In genomic region chr4:40308528-40309122, GRCh38 we compare ENCODE assay signal across 13 cellular contexts. TPM values are rescaled to one million over a fixed set of nuclear protein-coding genes. Genes with fewer than 3 reads are reported as not detected.
DNase-seq lines count a peak whose midpoint lies in the region; ATAC-seq, FAIRE-seq and TF ChIP-seq lines count a peak whose summit lies in the region.
"Had no signal": no experiment of that assay in that cellular context is flagged by ENCODE, and none has a peak within 500 bp of the region (broad histone marks: within the 10 kb centered on the region; RNA-seq: fewer than 3 reads in every experiment).

No MANE protein-coding gene starts in this region.

- peak overlapping the region; percentile 82 for H3K4me3 Mint-ChIP-seq in T-helper 2 cell treated with Interferon-gamma antibody and Interleukin-4, amounts not matched to agents 5 μg/mL and 100 μg/mL, for 36 hours
- no peak overlapping the region for H3K4me3 Mint-ChIP-seq in glutamatergic neuron (ENCODE audit: unreplicated experiment)

- no peak for ATAC-seq in HG03457 (IDR thresholded peaks at IDR 0.05; ENCODE audit: unreplicated experiment)

- H3K27ac ChIP-seq in colonic mucosa (peak overlapping the region; percentile 30), small intestine (ENCODE audit: low read depth in 1 of 2, low read length in 1 of 2) (peak overlapping the region; percentile 2 to 66)

- peak overlapping the region; percentile 37 for H3K4me3 ChIP-seq in NB4 (ENCODE audit: low read depth, low read length)
- H3K4me3 ChIP-seq in colonic mucosa = no peak overlapping the region
- H3K4me3 ChIP-seq in small intestine (ENCODE audit: low read depth in 1 of 2, low read length in 2 of 2) = no peak overlapping the region

- H3K9me3 Mint-ChIP-seq in T-helper 2 cell treated with Interferon-gamma antibody and Interleukin-4, amounts not matched to agents 5 μg/mL and 100 μg/mL, for 36 hours = peaks cover 7% of the 10 kb centered on the region
- peaks cover 1% of the 10 kb centered on the region for H3K9me3 Mint-ChIP-seq in glutamatergic neuron (ENCODE audit: unreplicated experiment)

- H3K27ac Mint-ChIP-seq in T-helper 2 cell treated with Interferon-gamma antibody and Interleukin-4, amounts not matched to agents 5 μg/mL and 100 μg/mL, for 36 hours = peak overlapping the region; percentile 98
- H3K27ac Mint-ChIP-seq in glutamatergic neuron (ENCODE audit: unreplicated experiment) = no peak overlapping the region

- TF ChIP-seq POLR2A in NB4 (IDR thresholded peaks at IDR 0.05; ENCODE audit: extremely low read depth, insufficient read length) = no peak

- peaks cover 12% of the 10 kb centered on the region for H3K36me3 Mint-ChIP-seq in T-helper 2 cell treated with Interferon-gamma antibody and Interleukin-4, amounts not matched to agents 5 μg/mL and 100 μg/mL, for 36 hours (ENCODE audit: low read depth)
- no peaks in the 10 kb centered on the region for H3K36me3 Mint-ChIP-seq in glutamatergic neuron (ENCODE audit: unreplicated experiment)

- no peak for FAIRE-seq in small intestine (lab: Jason Lieb, UNC)
- FAIRE-seq: HTR-8/SVneo had no signal

- H3K4me1 ChIP-seq in colonic mucosa (no peaks in the 10 kb centered on the region), small intestine (ENCODE audit: control insufficient read depth in 2 of 2, insufficient read depth in 1 of 2, low read depth in 1 of 2, low read length in 1 of 2) (peaks cover 0 to 2% of the 10 kb centered on the region in 2 donors)

- 56 to 75% (median 65%) methylated on average over 4 of the region's 4 CpGs for WGBS in small intestine, 3 donors

- no peak overlapping the region for H3K9ac ChIP-seq in colonic mucosa (ENCODE audit: low read depth in 2 of 2, low read length in 2 of 2)

- no peak for DNase-seq in T-helper 2 cell treated with Interferon-gamma antibody and Interleukin-4, amounts not matched to agents 5 μg/mL and 100 μg/mL, for 36 hours (ENCODE audit: low spot score)
- DNase-seq in T-helper 2 cell (no peak), NB4 (ENCODE audit: low read depth) (peak; percentile 30), colonic mucosa (no peak), small intestine (no peak), activated gamma-delta T cell (lab: John Stamatoyannopoulos, UW) (no peak), glutamatergic neuron (no peak)
- DNase-seq: amygdala; DMS53; effector CD8-positive, alpha-beta T cell had no signal

- no peaks in the 10 kb centered on the region for H3K27me3 Mint-ChIP-seq in T-helper 2 cell treated with Interferon-gamma antibody and Interleukin-4, amounts not matched to agents 5 μg/mL and 100 μg/mL, for 36 hours (ENCODE audit: low read depth)
- H3K27me3 Mint-ChIP-seq in glutamatergic neuron (ENCODE audit: unreplicated experiment) = peaks cover 5% of the 10 kb centered on the region

- TF ChIP-seq CTCF in NB4 (IDR thresholded peaks at IDR 0.05; ENCODE audit: low read depth, low read length) (no peak), colonic mucosa (IDR thresholded peaks at IDR 0.05) (no peak), glutamatergic neuron (IDR thresholded peaks at IDR 0.05; ENCODE audit: partially characterized antibody, unreplicated experiment) (no peak)

- H3K27me3 ChIP-seq in colonic mucosa (no peaks in the 10 kb centered on the region), small intestine (ENCODE audit: control insufficient read depth in 2 of 2, insufficient read depth in 2 of 2, low read length in 2 of 2) (no peaks in the 10 kb centered on the region)

- H3K9me3 ChIP-seq in colonic mucosa = no peaks in the 10 kb centered on the region
- no peaks in the 10 kb centered on the region for H3K9me3 ChIP-seq in small intestine (ENCODE audit: control insufficient read depth, low read depth)

- intact Hi-C loops in colonic mucosa (cut with DNase I) = no loop called here

- H3K36me3 ChIP-seq in colonic mucosa (no peaks in the 10 kb centered on the region), small intestine (ENCODE audit: control insufficient read depth in 2 of 2, insufficient read depth in 2 of 2, low read length in 2 of 2) (no peaks in the 10 kb centered on the region)

- peaks cover 71% of the 10 kb centered on the region for H3K4me1 Mint-ChIP-seq in T-helper 2 cell treated with Interferon-gamma antibody and Interleukin-4, amounts not matched to agents 5 μg/mL and 100 μg/mL, for 36 hours (ENCODE audit: low read depth)
- no peaks in the 10 kb centered on the region for H3K4me1 Mint-ChIP-seq in glutamatergic neuron (ENCODE audit: low read depth, unreplicated experiment)

RNA-seq across cellular contexts. Expression of gene CHRNA9, which starts 26.5 kb away (rescaled TPM):
- total RNA-seq in colonic mucosa = not detected
- under 1 TPM in 1 of 3 donors, not detected in 2; 0.01 TPM for polyA plus RNA-seq in small intestine
- total RNA-seq in glutamatergic neuron (ENCODE audit: unreplicated experiment) = not detected
- total RNA-seq: skeletal muscle tissue had no signal
